ENCODE assay signal across 1 cellular context in the genomic region with DNA sequence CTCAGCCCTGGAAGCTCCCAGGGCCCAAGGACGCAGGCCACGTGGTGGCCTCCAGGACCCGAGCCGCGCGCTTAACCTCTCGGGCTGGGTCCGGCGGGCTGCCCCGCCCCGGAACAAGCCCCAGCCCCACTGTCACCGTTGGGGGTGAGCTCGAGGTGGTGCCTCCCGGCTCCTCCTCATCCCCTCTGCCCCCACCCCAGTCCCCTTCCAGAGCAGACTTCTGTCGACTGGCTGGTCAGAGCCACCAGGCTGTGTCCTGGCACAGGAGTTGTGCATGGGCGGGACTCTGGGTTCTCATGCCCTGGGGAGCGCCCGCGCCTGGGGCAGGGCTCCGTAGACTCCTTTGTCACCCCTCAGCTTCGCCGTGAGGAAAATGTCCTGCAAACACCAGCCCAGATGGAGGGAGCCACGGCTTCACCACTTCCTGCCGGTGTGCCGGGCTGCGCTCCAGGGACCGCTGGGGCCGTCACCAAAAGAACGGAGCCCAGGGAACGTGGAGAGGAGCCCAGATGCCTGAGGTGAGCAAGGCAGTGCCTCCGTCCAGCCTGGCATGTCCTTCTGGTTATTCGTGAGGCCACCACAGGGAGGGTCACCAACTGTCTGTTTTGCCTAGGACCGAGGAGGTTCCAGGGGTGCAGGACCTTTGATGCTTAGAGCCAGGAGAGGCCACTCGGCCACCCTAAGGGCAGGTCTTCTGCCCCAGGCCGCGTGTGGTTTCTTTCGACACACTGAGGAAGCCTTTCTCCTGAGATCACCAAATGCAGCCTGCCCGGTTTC.
A peak's percentile ranks its signal among the peaks of the same experiment; 100 is the strongest.
TF ChIP-seq lines count a peak whose summit lies in the region.

No MANE protein-coding gene starts in this region.

TF ChIP-seq in HepG2, 621 proteins besides CTCF, POLR2A, EP300 and RAD21 (continued from another document and continues in another):
- TF ChIP-seq, protein P1, sequence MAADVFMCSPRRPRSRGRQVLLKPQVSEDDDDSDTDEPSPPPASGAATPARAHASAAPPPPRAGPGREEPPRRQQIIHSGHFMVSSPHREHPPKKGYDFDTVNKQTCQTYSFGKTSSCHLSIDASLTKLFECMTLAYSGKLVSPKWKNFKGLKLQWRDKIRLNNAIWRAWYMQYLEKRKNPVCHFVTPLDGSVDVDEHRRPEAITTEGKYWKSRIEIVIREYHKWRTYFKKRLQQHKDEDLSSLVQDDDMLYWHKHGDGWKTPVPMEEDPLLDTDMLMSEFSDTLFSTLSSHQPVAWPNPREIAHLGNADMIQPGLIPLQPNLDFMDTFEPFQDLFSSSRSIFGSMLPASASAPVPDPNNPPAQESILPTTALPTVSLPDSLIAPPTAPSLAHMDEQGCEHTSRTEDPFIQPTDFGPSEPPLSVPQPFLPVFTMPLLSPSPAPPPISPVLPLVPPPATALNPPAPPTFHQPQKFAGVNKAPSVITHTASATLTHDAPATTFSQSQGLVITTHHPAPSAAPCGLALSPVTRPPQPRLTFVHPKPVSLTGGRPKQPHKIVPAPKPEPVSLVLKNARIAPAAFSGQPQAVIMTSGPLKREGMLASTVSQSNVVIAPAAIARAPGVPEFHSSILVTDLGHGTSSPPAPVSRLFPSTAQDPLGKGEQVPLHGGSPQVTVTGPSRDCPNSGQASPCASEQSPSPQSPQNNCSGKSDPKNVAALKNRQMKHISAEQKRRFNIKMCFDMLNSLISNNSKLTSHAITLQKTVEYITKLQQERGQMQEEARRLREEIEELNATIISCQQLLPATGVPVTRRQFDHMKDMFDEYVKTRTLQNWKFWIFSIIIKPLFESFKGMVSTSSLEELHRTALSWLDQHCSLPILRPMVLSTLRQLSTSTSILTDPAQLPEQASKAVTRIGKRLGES (CRISPR knock-in tag; IDR thresholded peaks at IDR 0.05; ENCODE audit: borderline replicate concordance) = no peak
- peak; percentile 80; the same call in 1 of the 2 replicates for TF ChIP-seq YEATS4 (CRISPR knock-in tag; IDR thresholded peaks at IDR 0.05; ENCODE audit: borderline replicate concordance)
- TF ChIP-seq, protein P2, sequence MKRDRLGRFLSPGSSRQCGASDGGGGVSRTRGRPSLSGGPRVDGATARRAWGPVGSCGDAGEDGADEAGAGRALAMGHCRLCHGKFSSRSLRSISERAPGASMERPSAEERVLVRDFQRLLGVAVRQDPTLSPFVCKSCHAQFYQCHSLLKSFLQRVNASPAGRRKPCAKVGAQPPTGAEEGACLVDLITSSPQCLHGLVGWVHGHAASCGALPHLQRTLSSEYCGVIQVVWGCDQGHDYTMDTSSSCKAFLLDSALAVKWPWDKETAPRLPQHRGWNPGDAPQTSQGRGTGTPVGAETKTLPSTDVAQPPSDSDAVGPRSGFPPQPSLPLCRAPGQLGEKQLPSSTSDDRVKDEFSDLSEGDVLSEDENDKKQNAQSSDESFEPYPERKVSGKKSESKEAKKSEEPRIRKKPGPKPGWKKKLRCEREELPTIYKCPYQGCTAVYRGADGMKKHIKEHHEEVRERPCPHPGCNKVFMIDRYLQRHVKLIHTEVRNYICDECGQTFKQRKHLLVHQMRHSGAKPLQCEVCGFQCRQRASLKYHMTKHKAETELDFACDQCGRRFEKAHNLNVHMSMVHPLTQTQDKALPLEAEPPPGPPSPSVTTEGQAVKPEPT (CRISPR knock-in tag; IDR thresholded peaks at IDR 0.05; ENCODE audit: low read depth) = peak; percentile 77; the same call in 1 of the 2 replicates
- TF ChIP-seq ZNF777 (CRISPR knock-in tag; IDR thresholded peaks at IDR 0.05) = peak; percentile 41; the same call in 1 of the 2 replicates
- no peak for TF ChIP-seq GATAD1 (CRISPR knock-in tag; IDR thresholded peaks at IDR 0.05)
- TF ChIP-seq PHF8 (CRISPR knock-in tag; IDR thresholded peaks at IDR 0.05) = peak; percentile 49
- TF ChIP-seq, protein P3, sequence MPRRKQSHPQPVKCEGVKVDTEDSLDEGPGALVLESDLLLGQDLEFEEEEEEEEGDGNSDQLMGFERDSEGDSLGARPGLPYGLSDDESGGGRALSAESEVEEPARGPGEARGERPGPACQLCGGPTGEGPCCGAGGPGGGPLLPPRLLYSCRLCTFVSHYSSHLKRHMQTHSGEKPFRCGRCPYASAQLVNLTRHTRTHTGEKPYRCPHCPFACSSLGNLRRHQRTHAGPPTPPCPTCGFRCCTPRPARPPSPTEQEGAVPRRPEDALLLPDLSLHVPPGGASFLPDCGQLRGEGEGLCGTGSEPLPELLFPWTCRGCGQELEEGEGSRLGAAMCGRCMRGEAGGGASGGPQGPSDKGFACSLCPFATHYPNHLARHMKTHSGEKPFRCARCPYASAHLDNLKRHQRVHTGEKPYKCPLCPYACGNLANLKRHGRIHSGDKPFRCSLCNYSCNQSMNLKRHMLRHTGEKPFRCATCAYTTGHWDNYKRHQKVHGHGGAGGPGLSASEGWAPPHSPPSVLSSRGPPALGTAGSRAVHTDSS (CRISPR knock-in tag; conservative IDR thresholded peaks at IDR 0.05) = no peak
- 0 out of 2 replicates have a peak, but pooled peaks have one; percentile 26 for TF ChIP-seq ZNF749 (CRISPR knock-in tag; IDR thresholded peaks at IDR 0.05; ENCODE audit: borderline replicate concordance)
- TF ChIP-seq ZNF17 (CRISPR knock-in tag; IDR thresholded peaks at IDR 0.05) = no peak
- no peak for TF ChIP-seq ZNF557 (CRISPR knock-in tag; IDR thresholded peaks at IDR 0.05)
- no peak for TF ChIP-seq ZNF225 (CRISPR knock-in tag; IDR thresholded peaks at IDR 0.05)
- no peak for TF ChIP-seq ZNF773 (CRISPR knock-in tag; IDR thresholded peaks at IDR 0.05; ENCODE audit: borderline replicate concordance)
- TF ChIP-seq, protein P4, sequence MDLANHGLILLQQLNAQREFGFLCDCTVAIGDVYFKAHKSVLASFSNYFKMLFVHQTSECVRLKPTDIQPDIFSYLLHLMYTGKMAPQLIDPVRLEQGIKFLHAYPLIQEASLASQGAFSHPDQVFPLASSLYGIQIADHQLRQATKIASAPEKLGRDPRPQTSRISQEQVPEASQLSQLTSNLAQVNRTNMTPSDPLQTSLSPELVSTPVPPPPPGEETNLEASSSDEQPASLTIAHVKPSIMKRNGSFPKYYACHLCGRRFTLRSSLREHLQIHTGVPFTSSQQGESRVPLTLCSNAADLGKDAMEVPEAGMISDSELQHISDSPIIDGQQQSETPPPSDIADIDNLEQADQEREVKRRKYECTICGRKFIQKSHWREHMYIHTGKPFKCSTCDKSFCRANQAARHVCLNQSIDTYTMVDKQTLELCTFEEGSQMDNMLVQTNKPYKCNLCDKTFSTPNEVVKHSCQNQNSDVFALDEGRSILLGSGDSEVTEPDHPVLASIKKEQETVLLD (CRISPR knock-in tag; IDR thresholded peaks at IDR 0.05; ENCODE audit: low read depth) = no peak
- TF ChIP-seq, protein P5, sequence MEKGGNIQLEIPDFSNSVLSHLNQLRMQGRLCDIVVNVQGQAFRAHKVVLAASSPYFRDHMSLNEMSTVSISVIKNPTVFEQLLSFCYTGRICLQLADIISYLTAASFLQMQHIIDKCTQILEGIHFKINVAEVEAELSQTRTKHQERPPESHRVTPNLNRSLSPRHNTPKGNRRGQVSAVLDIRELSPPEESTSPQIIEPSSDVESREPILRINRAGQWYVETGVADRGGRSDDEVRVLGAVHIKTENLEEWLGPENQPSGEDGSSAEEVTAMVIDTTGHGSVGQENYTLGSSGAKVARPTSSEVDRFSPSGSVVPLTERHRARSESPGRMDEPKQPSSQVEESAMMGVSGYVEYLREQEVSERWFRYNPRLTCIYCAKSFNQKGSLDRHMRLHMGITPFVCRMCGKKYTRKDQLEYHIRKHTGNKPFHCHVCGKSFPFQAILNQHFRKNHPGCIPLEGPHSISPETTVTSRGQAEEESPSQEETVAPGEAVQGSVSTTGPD (CRISPR knock-in tag; IDR thresholded peaks at IDR 0.05) = no peak
- peak; percentile 66 for TF ChIP-seq RFXAP (CRISPR knock-in tag; IDR thresholded peaks at IDR 0.05; ENCODE audit: borderline replicate concordance)
- TF ChIP-seq, protein P6, sequence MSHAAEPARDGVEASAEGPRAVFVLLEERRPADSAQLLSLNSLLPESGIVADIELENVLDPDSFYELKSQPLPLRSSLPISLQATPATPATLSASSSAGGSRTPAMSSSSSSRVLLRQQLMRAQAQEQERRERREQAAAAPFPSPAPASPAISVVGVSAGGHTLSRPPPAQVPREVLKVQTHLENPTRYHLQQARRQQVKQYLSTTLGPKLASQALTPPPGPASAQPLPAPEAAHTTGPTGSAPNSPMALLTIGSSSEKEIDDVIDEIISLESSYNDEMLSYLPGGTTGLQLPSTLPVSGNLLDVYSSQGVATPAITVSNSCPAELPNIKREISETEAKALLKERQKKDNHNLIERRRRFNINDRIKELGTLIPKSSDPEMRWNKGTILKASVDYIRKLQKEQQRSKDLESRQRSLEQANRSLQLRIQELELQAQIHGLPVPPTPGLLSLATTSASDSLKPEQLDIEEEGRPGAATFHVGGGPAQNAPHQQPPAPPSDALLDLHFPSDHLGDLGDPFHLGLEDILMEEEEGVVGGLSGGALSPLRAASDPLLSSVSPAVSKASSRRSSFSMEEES (CRISPR knock-in tag; IDR thresholded peaks at IDR 0.05) = peak; percentile 75
- TF ChIP-seq ZNF724P (CRISPR knock-in tag; IDR thresholded peaks at IDR 0.05; ENCODE audit: borderline replicate concordance) = peak; percentile 54; the same call in 1 of the 2 replicates
- TF ChIP-seq NFRKB (IDR thresholded peaks at IDR 0.05) = no peak
- TF ChIP-seq, protein P7, sequence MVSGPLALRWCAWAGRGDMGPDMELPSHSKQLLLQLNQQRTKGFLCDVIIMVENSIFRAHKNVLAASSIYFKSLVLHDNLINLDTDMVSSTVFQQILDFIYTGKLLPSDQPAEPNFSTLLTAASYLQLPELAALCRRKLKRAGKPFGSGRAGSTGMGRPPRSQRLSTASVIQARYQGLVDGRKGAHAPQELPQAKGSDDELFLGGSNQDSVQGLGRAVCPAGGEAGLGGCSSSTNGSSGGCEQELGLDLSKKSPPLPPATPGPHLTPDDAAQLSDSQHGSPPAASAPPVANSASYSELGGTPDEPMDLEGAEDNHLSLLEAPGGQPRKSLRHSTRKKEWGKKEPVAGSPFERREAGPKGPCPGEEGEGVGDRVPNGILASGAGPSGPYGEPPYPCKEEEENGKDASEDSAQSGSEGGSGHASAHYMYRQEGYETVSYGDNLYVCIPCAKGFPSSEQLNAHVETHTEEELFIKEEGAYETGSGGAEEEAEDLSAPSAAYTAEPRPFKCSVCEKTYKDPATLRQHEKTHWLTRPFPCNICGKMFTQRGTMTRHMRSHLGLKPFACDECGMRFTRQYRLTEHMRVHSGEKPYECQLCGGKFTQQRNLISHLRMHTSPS (CRISPR knock-in tag; IDR thresholded peaks at IDR 0.05; ENCODE audit: low read depth) = no peak; the same call in 1 of the 2 replicates
- TF ChIP-seq ZFP36 (IDR thresholded peaks at IDR 0.05; ENCODE audit: borderline replicate concordance, low read depth, low read length, partially characterized antibody) = no peak
- TF ChIP-seq MED1 (CRISPR knock-in tag; IDR thresholded peaks at IDR 0.05) = peak; percentile 77
- TF ChIP-seq, protein P8, sequence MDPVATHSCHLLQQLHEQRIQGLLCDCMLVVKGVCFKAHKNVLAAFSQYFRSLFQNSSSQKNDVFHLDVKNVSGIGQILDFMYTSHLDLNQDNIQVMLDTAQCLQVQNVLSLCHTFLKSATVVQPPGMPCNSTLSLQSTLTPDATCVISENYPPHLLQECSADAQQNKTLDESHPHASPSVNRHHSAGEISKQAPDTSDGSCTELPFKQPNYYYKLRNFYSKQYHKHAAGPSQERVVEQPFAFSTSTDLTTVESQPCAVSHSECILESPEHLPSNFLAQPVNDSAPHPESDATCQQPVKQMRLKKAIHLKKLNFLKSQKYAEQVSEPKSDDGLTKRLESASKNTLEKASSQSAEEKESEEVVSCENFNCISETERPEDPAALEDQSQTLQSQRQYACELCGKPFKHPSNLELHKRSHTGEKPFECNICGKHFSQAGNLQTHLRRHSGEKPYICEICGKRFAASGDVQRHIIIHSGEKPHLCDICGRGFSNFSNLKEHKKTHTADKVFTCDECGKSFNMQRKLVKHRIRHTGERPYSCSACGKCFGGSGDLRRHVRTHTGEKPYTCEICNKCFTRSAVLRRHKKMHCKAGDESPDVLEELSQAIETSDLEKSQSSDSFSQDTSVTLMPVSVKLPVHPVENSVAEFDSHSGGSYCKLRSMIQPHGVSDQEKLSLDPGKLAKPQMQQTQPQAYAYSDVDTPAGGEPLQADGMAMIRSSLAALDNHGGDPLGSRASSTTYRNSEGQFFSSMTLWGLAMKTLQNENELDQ (CRISPR knock-in tag; IDR thresholded peaks at IDR 0.05; ENCODE audit: borderline replicate concordance) = no peak
- peak; percentile 74 for TF ChIP-seq ZNF883 (CRISPR knock-in tag; IDR thresholded peaks at IDR 0.05; ENCODE audit: not compliant biosample characterization)
- TF ChIP-seq ZNF292 (CRISPR knock-in tag; IDR thresholded peaks at IDR 0.05; ENCODE audit: borderline replicate concordance, low read depth) = no peak
- TF ChIP-seq NFE2L1 (CRISPR knock-in tag; IDR thresholded peaks at IDR 0.05; ENCODE audit: borderline replicate concordance) = no peak
- TF ChIP-seq ZNF337 (CRISPR knock-in tag; IDR thresholded peaks at IDR 0.05; ENCODE audit: borderline replicate concordance, low read depth) = peak; percentile 28; the same call in 1 of the 2 replicates
- TF ChIP-seq, protein P9, sequence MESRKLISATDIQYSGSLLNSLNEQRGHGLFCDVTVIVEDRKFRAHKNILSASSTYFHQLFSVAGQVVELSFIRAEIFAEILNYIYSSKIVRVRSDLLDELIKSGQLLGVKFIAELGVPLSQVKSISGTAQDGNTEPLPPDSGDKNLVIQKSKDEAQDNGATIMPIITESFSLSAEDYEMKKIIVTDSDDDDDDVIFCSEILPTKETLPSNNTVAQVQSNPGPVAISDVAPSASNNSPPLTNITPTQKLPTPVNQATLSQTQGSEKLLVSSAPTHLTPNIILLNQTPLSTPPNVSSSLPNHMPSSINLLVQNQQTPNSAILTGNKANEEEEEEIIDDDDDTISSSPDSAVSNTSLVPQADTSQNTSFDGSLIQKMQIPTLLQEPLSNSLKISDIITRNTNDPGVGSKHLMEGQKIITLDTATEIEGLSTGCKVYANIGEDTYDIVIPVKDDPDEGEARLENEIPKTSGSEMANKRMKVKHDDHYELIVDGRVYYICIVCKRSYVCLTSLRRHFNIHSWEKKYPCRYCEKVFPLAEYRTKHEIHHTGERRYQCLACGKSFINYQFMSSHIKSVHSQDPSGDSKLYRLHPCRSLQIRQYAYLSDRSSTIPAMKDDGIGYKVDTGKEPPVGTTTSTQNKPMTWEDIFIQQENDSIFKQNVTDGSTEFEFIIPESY (CRISPR knock-in tag; IDR thresholded peaks at IDR 0.05) = no peak
- no peak for TF ChIP-seq ATF7 (IDR thresholded peaks at IDR 0.05)
- peak; percentile 29; the same call in 1 of the 2 replicates for TF ChIP-seq ATF7 (CRISPR knock-in tag; IDR thresholded peaks at IDR 0.05)
- no peak for TF ChIP-seq ZNF430 (CRISPR knock-in tag; IDR thresholded peaks at IDR 0.05)
- TF ChIP-seq ZNF589 (CRISPR knock-in tag; conservative IDR thresholded peaks at IDR 0.05) = no peak; the same call in 1 of the 2 replicates
